Comparison of ENCODE assay signal across 9 cellular contexts in the genomic region with DNA sequence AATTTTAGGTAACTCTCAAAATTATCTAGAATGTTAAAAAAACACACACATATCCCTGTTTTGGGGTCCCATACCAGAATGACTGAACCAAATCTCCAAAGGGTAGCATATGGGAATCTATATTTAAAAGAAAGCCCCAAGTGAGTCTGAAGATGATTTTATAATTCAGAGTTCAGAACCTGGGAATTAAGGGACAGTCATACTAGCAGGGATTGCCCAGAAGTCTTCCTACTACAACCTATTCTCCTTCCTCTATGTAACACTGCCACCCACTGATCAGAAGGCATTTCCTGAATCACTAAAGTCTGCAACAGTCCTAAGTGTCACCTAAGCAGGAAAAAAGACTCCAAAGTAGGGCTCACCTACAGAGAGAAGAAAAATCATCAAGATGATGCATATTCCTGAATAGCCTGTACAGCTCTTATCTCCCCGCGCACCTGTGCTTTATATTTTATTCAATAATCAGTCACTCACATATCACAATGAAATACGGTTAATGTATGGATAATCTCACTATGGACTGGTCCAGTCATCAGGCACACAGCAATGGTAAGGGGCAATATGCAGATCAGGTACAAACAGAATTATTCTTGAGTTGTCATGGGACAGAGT. TPM values are rescaled to one million over a fixed set of nuclear protein-coding genes. Genes with fewer than 3 reads are reported as not detected.
DNase-seq lines count a peak whose midpoint lies in the region; ATAC-seq and TF ChIP-seq lines count a peak whose summit lies in the region.
"Had no signal": no experiment of that assay in that cellular context is flagged by ENCODE, and none has a peak within 500 bp of the region (broad histone marks: within the 10 kb centered on the region; RNA-seq: fewer than 3 reads in every experiment).

No MANE protein-coding gene starts in this region.

- ATAC-seq in Right ventricle myocardium inferior (peak; percentile 72), left colon (peak; percentile 61)

- H3K4me3 ChIP-seq in astrocyte of the spinal cord (ENCODE audit: low read depth, low read length): no peak overlapping the region

- intact Hi-C loops in Right ventricle myocardium inferior (cut with DNase I): loop anchor here (2.0 kb wide), 1 partner anchor 104 kb away; no protein-coding TSS in a partner anchor
- intact Hi-C loops in cardiac septum (cut with DNase I): no loop called here
- intact Hi-C loops in left colon (cut with DNase I, micrococcal nuclease): no loop called here

- peak; percentile 69 for TF ChIP-seq CTCF in astrocyte of the spinal cord (IDR thresholded peaks at IDR 0.05; ENCODE audit: low read depth, low read length)

- in situ Hi-C loops in astrocyte of the spinal cord (cut with HindIII; ENCODE audit: low sequenced_read_pairs): no loop called here

- no peak for DNase-seq in Right ventricle myocardium inferior (ENCODE audit: missing footprints)
- no peak for DNase-seq in cardiac septum (ENCODE audit: low spot score)
- DNase-seq in H4 (ENCODE audit: low spot score): peak; percentile 52
- peak; percentile 34 for DNase-seq in MV-4-11 (lab: John Stamatoyannopoulos, UW)
- DNase-seq in astrocyte of the spinal cord (ENCODE audit: low read depth, low spot score): peak; percentile 75
- no peak for DNase-seq in left colon
- DNase-seq in KG1 (lab: John Stamatoyannopoulos, UW): no peak
- no peak for DNase-seq in NCI-H1092 (lab: John Stamatoyannopoulos, UW)

RNA-seq across cellular contexts. Expression of gene RGS1, which starts 4.9 kb away (rescaled TPM):
- 0.32 TPM for total RNA-seq in Right ventricle myocardium inferior
- 2.6 TPM for total RNA-seq in cardiac septum
- total RNA-seq in H4 (2014; rRNA removed; shearing (Covaris generic)): 2.4 and 4.5 TPM in 2 replicates
- 10 to 100 TPM; 11.0 to 27.1 TPM for total RNA-seq in left colon

RNA-seq across cellular contexts. Expression of gene RGS13, which starts 55.5 kb away (rescaled TPM):
- total RNA-seq in Right ventricle myocardium inferior (not detected), cardiac septum (0.27 TPM), left colon (1 to 10 TPM in 1 of 2 donors, under 1 TPM in 1; 0.31 to 1.2 TPM)
- not detected in 2 replicates for total RNA-seq in H4 (2014; rRNA removed; shearing (Covaris generic))
- total RNA-seq: naive thymus-derived CD8-positive, alpha-beta T cell had no signal

Comparison
In these comparisons a context has a peak if more than half of its experiments do, and no peak if none do; other contexts are left out.
1. DNase-seq: peak in H4 (single experiment), MV-4-11 (single experiment) and astrocyte of the spinal cord (single experiment); none in Right ventricle myocardium inferior (single experiment), cardiac septum (single experiment), left colon (0 of 2), KG1 (single experiment) and NCI-H1092 (single experiment).